Comparison of ENCODE assay signal across 1 cellular context in the genomic region with DNA sequence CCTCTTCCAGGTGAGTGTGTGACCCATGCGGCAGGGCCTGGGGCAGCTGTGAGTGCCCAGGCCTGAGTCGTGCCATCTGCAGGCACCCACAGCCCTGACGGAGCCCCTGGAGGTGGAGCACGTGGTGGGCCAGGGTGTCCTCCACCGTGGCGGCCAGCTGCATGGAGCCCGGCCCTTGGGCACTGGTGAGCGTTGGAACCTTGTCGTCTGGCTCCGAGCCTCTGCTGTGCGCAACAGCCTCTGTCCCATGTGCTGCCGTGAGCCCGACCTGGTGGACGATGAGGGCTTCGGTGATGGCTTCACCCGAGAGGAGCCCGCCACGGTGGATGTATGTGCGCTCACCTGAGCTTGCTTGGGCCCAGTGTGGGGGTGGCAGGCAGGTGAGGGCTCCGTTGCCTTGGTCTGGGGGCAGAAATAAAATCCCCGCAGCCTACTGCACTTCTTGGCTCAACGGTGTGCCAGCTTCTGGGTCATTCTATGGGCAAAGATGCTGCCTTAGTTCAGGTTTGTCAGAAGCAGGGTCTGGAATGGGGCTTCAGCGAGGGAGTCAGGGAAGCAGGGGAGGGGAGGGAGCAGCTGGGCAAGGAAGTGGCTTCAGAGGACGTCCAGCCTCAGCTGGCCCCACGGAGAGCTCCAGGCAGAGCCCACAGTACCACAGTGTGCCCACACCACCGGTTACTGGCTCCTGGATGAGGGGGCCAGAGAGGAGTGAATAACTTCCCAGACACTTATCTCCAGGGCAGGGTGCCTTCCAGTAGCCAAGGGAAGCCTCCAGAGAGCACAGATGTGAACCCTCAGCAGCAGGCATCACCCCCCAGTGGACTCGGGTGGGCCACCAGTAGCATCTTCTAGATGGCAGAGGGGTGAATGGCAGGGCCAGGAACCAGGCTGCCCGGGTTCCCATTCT.
TF ChIP-seq lines count a peak whose summit lies in the region.

No MANE protein-coding gene starts in this region.

TF ChIP-seq in IMR-90, 13 proteins besides CTCF, POLR2A, EP300 and RAD21:
- TF ChIP-seq, protein P1, sequence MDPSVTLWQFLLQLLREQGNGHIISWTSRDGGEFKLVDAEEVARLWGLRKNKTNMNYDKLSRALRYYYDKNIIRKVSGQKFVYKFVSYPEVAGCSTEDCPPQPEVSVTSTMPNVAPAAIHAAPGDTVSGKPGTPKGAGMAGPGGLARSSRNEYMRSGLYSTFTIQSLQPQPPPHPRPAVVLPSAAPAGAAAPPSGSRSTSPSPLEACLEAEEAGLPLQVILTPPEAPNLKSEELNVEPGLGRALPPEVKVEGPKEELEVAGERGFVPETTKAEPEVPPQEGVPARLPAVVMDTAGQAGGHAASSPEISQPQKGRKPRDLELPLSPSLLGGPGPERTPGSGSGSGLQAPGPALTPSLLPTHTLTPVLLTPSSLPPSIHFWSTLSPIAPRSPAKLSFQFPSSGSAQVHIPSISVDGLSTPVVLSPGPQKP (IDR thresholded peaks at IDR 0.05; ENCODE audit: borderline replicate concordance, low read depth, low read length) = no peak
- no peak for TF ChIP-seq RFX5 (IDR thresholded peaks at IDR 0.05; ENCODE audit: low read depth, low read length)
- TF ChIP-seq BHLHE40 (IDR thresholded peaks at IDR 0.05; ENCODE audit: low read depth, low read length) = no peak
- TF ChIP-seq CHD1 (IDR thresholded peaks at IDR 0.05; ENCODE audit: low read depth, low read length) = no peak
- no peak for TF ChIP-seq RCOR1 (IDR thresholded peaks at IDR 0.05; ENCODE audit: insufficient replicate concordance, low read length)
- TF ChIP-seq CEBPB (IDR thresholded peaks at IDR 0.05; ENCODE audit: low read depth, low read length) = no peak
- TF ChIP-seq, protein P2, sequence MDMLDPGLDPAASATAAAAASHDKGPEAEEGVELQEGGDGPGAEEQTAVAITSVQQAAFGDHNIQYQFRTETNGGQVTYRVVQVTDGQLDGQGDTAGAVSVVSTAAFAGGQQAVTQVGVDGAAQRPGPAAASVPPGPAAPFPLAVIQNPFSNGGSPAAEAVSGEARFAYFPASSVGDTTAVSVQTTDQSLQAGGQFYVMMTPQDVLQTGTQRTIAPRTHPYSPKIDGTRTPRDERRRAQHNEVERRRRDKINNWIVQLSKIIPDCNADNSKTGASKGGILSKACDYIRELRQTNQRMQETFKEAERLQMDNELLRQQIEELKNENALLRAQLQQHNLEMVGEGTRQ (IDR thresholded peaks at IDR 0.05; ENCODE audit: low read depth, low read length) = no peak
- TF ChIP-seq MAFK (IDR thresholded peaks at IDR 0.05; ENCODE audit: low read depth, low read length) = no peak
- no peak for TF ChIP-seq MAZ (IDR thresholded peaks at IDR 0.05; ENCODE audit: borderline replicate concordance, low read depth, low read length)
- TF ChIP-seq SMC3 (IDR thresholded peaks at IDR 0.05; ENCODE audit: low read depth, low read length) = no peak
- no peak for TF ChIP-seq NFE2L2 (IDR thresholded peaks at IDR 0.05; ENCODE audit: low read depth, low read length)
- no peak for TF ChIP-seq MXI1 (IDR thresholded peaks at IDR 0.05; ENCODE audit: borderline replicate concordance, low read depth, low read length)
- no peak for TF ChIP-seq FOS (IDR thresholded peaks at IDR 0.05; ENCODE audit: low read depth, low read length)
